20 cellular contexts compared by ENCODE assay signal in genomic region chr12:4252595-4252994, GRCh38. TPM values are rescaled to one million over a fixed set of nuclear protein-coding genes. Genes with fewer than 3 reads are reported as not detected.
DNase-seq lines count a peak whose midpoint lies in the region; ATAC-seq, FAIRE-seq and TF ChIP-seq lines count a peak whose summit lies in the region.
"Had no signal": no experiment of that assay in that cellular context is flagged by ENCODE, and none has a peak within 500 bp of the region (broad histone marks: within the 10 kb centered on the region; RNA-seq: fewer than 3 reads in every experiment).

No MANE protein-coding gene starts in this region.

- no peaks in the 10 kb centered on the region for H3K9me3 ChIP-seq in H1 (ENCODE audit: insufficient read depth in 2 of 2, low read depth in 1 of 2, low read length in 1 of 2)
- no peaks in the 10 kb centered on the region for H3K9me3 ChIP-seq in neuronal stem cell (replicated peaks in 1 of 2; ENCODE audit: control insufficient read depth in 2 of 2, insufficient read depth in 1 of 2, low read depth in 1 of 2, low read length in 2 of 2)
- H3K9me3 ChIP-seq in sigmoid colon = no peaks in the 10 kb centered on the region

- H3K79me1 ChIP-seq in H1 (ENCODE audit: low read depth, low read length) (no peaks in the 10 kb centered on the region), neuronal stem cell (ENCODE audit: low read depth, low read length) (no peaks in the 10 kb centered on the region)

- no peaks in the 10 kb centered on the region for H3K79me2 ChIP-seq in H1 (ENCODE audit: control insufficient read depth in 1 of 2, insufficient read depth in 2 of 2, low read length in 2 of 2)

- H4K91ac ChIP-seq in H1 (replicated peaks; ENCODE audit: insufficient read length, low read length) (no peak overlapping the region), neuronal stem cell (ENCODE audit: low read depth, low read length, poor library complexity) (no peak overlapping the region)

- TF ChIP-seq POLR2A in H1 (IDR thresholded peaks at IDR 0.05; ENCODE audit: control extremely low read depth in 1 of 2, low read depth in 2 of 2, low read length in 2 of 2) (no peak), sigmoid colon (IDR thresholded peaks at IDR 0.05) (no peak)

- no peak overlapping the region for H3K14ac ChIP-seq in H1 (ENCODE audit: insufficient read length)
- no peak overlapping the region for H3K14ac ChIP-seq in neuronal stem cell (ENCODE audit: low read length)

- H3K27me3 ChIP-seq in H1 (replicated peaks in 1 of 4; ENCODE audit: control insufficient read depth in 3 of 4, extremely low read depth in 1 of 4, insufficient read depth in 3 of 4, low read length in 3 of 4) (no peaks in the 10 kb centered on the region), neuronal stem cell (ENCODE audit: control insufficient read depth in 3 of 3, insufficient read depth in 3 of 3, low read depth in 1 of 3, low read length in 3 of 3) (peaks cover 0 to 10% (median 0%) of the 10 kb centered on the region in 3 experiments), sigmoid colon (no peaks in the 10 kb centered on the region)

- H2BK5ac ChIP-seq in H1 (ENCODE audit: low read depth, low read length) (no peak overlapping the region), neuronal stem cell (ENCODE audit: low read length) (no peak overlapping the region)

- peaks cover 0 to 10% (median 0%) of the 10 kb centered on the region in 4 experiments; a peak in 2 of 7 replicates for H3K4me1 ChIP-seq in H1 (replicated peaks in 1 of 4; ENCODE audit: control insufficient read depth in 3 of 4, insufficient read depth in 4 of 4, low read length in 3 of 4)
- H3K4me1 ChIP-seq in neuronal stem cell (ENCODE audit: control insufficient read depth in 2 of 2, insufficient read depth in 1 of 2, low read depth in 1 of 2, low read length in 2 of 2) = peaks cover 3 to 19% of the 10 kb centered on the region in 2 donors
- no peaks in the 10 kb centered on the region for H3K4me1 ChIP-seq in sigmoid colon

- H3K23me2 ChIP-seq in H1 (ENCODE audit: low read depth, low read length) = no peaks in the 10 kb centered on the region

- H3K4ac ChIP-seq in H1 (replicated peaks; ENCODE audit: insufficient read length, low read depth, low read length) = no peak overlapping the region
- H3K4ac ChIP-seq in neuronal stem cell (ENCODE audit: low read length) = no peak overlapping the region

- no peak overlapping the region for H3K9ac ChIP-seq in H1 (replicated peaks in 1 of 4; ENCODE audit: extremely low read depth in 1 of 4, low read depth in 3 of 4, low read length in 3 of 4)
- H3K9ac ChIP-seq in neuronal stem cell (ENCODE audit: low read depth, low read length, poor library complexity) = no peak overlapping the region

- H3K18ac ChIP-seq in H1 (ENCODE audit: extremely low read depth, low read length) = no peak overlapping the region
- H3K18ac ChIP-seq in neuronal stem cell (ENCODE audit: low read length) = no peak overlapping the region

- H2AK5ac ChIP-seq in H1 (ENCODE audit: low read depth, low read length) (no peak overlapping the region), neuronal stem cell (ENCODE audit: low read depth, low read length) (no peak overlapping the region)

- H3K56ac ChIP-seq in H1 (replicated peaks; ENCODE audit: insufficient read length, low read depth, low read length) = no peak overlapping the region

- peaks cover 7 to 19% of the 10 kb centered on the region in 2 donors for H3K4me1 Mint-ChIP-seq in stimulated activated naive B cell treated with anti-CD40 and anti-IgM and Interleukin-4, amounts not matched to agents 10 μg/mL and 1 μg/mL and 100 μg/mL, for 72 hours

- H4K5ac ChIP-seq in H1 (ENCODE audit: insufficient read length, low read depth, low read length) = no peak overlapping the region

- H4K8ac ChIP-seq in H1 (ENCODE audit: extremely low read depth, insufficient read depth, low read length) (no peak overlapping the region), neuronal stem cell (ENCODE audit: low read depth, low read length) (no peak overlapping the region)

- no peaks in the 10 kb centered on the region for H3K9me3 Mint-ChIP-seq in stimulated activated naive B cell treated with anti-CD40 and anti-IgM and Interleukin-4, amounts not matched to agents 10 μg/mL and 1 μg/mL and 100 μg/mL, for 72 hours
- H3K9me3 Mint-ChIP-seq: H9, HFFc6 had no signal

- H3K36me3 ChIP-seq in H1 (ENCODE audit: control insufficient read depth in 2 of 4, insufficient read depth in 4 of 4, low read length in 3 of 4) = no peaks in the 10 kb centered on the region
- H3K36me3 ChIP-seq in neuronal stem cell (replicated peaks in 1 of 2; ENCODE audit: control insufficient read depth in 2 of 2, insufficient read depth in 2 of 2, low read length in 2 of 2) = no peaks in the 10 kb centered on the region
- no peaks in the 10 kb centered on the region for H3K36me3 ChIP-seq in sigmoid colon

- TF ChIP-seq RAD21 in H1 (IDR thresholded peaks at IDR 0.05 in 1 of 2, conservative IDR thresholded peaks at IDR 0.05 in 1 of 2; ENCODE audit: low read depth in 2 of 2, low read length in 2 of 2) = no peak

- H3K27ac Mint-ChIP-seq in stimulated activated naive B cell treated with anti-CD40 and anti-IgM and Interleukin-4, amounts not matched to agents 10 μg/mL and 1 μg/mL and 100 μg/mL, for 72 hours = no peak overlapping the region
- H3K27ac Mint-ChIP-seq: CD4-positive, CD25-positive, alpha-beta regulatory T cell; H9; HFFc6 had no signal

- peak; percentile 97 for ATAC-seq in left ventricle myocardium superior
- ATAC-seq in stimulated activated naive B cell treated with anti-CD40 and anti-IgM and Interleukin-4, amounts not matched to agents 10 μg/mL and 1 μg/mL and 100 μg/mL, for 72 hours (replicated peaks) = no peak

- H3K36me3 Mint-ChIP-seq in stimulated activated naive B cell treated with anti-CD40 and anti-IgM and Interleukin-4, amounts not matched to agents 10 μg/mL and 1 μg/mL and 100 μg/mL, for 72 hours = no peaks in the 10 kb centered on the region
- H3K36me3 Mint-ChIP-seq: CD4-positive, CD25-positive, alpha-beta regulatory T cell had no signal

- CTCF ChIA-PET in H1 (lab: Charles Lee; ENCODE audit: partially characterized antibody) = no interaction called here

- H2BK15ac ChIP-seq in H1 (ENCODE audit: low read length) (no peak overlapping the region), neuronal stem cell (ENCODE audit: low read length) (no peak overlapping the region)

- no peak overlapping the region for H3K4me2 ChIP-seq in H1 (ENCODE audit: insufficient read depth in 1 of 2, low read depth in 2 of 2, low read length in 2 of 2)
- H3K4me2 ChIP-seq in neuronal stem cell (ENCODE audit: insufficient read depth, low read length, poor library complexity, severe bottlenecking) = no peak overlapping the region
- H3K4me2 ChIP-seq: PC-9 had no signal

- H2BK20ac ChIP-seq in H1 (ENCODE audit: low read length) = no peak overlapping the region

- H2BK120ac ChIP-seq in H1 (replicated peaks; ENCODE audit: low read depth, low read length) (no peak overlapping the region), neuronal stem cell (ENCODE audit: low read depth, low read length) (no peak overlapping the region)

- WGBS in H1 (ENCODE audit: extremely low coverage in 1 of 2, insufficient coverage in 1 of 2, insufficient read length in 1 of 2, insufficient replicate concordance in 2 of 2, low coverage in 1 of 2, low lambda C conversion rate in 2 of 2, missing lambda C conversion rate in 1 of 2), 2 experiments = 72% methylated on average over 5 of the region's 5 CpGs; no CpG with 5 or more reads in 1 of the 2 experiments
- WGBS in neuronal stem cell (ENCODE audit: extremely low coverage in 2 of 2, insufficient read length in 2 of 2, insufficient replicate concordance in 1 of 2), 2 donors = no CpG with 5 or more reads among the region's 5 CpGs
- WGBS in sigmoid colon, 2 donors = 84 to 92% methylated on average over 5 of the region's 5 CpGs

- no peaks in the 10 kb centered on the region for H4K20me1 ChIP-seq in H1 (replicated peaks in 1 of 2; ENCODE audit: control insufficient read depth in 1 of 2, insufficient read depth in 2 of 2, low read length in 2 of 2)

- H3K27me3 Mint-ChIP-seq in stimulated activated naive B cell treated with anti-CD40 and anti-IgM and Interleukin-4, amounts not matched to agents 10 μg/mL and 1 μg/mL and 100 μg/mL, for 72 hours = peaks cover 15 to 18% of the 10 kb centered on the region in 2 donors

- DNase-seq in HTR-8/SVneo (ENCODE audit: insufficient read length, low spot score) = no peak
- DNase-seq in H1 (ENCODE audit: low read depth in 1 of 2, low spot score in 2 of 2) = no peak
- DNase-seq in left ventricle myocardium superior = peak; percentile 52
- DNase-seq in neuronal stem cell (ENCODE audit: low spot score) = no peak
- DNase-seq in stimulated activated naive B cell treated with anti-CD40 and anti-IgM and Interleukin-4, amounts not matched to agents 10 μg/mL and 1 μg/mL and 100 μg/mL, for 72 hours = no peak
- no peak for DNase-seq in HK-2 (ENCODE audit: unreplicated experiment)
- no peak for DNase-seq in sigmoid colon
- DNase-seq: CD4-positive, CD25-positive, alpha-beta regulatory T cell; H9; HFFc6; KG1; NCI-H1092 treated with DMSO at 0.1 percent for 48 hours; NCI-H1436 treated with DMSO at 0.1 percent for 48 hours; NCI-H2029; NCI-H2227 treated with DMSO at 0.1 percent for 48 hours; NCI-H510A treated with DMSO at 0.1 percent for 48 hours; NCI-H748 treated with DMSO at 0.1 percent for 48 hours; PC-9; RPMI8226; SIG-M5 had no signal

- H2BK12ac ChIP-seq in H1 (ENCODE audit: low read depth, low read length) (no peak overlapping the region), neuronal stem cell (ENCODE audit: low read length) (no peak overlapping the region)

- TF ChIP-seq EP300 in H1 (IDR thresholded peaks at IDR 0.05; ENCODE audit: borderline replicate concordance in 1 of 2, low read depth in 2 of 2, low read length in 2 of 2) = no peak
- no peak for TF ChIP-seq EP300 in sigmoid colon (IDR thresholded peaks at IDR 0.05)

- intact Hi-C loops in left ventricle myocardium superior (cut with micrococcal nuclease) (no loop called here), sigmoid colon (cut with DNase I) (no loop called here)

- H3K4me3 ChIP-seq in H1 (ENCODE audit: extremely low read depth in 1 of 4, insufficient read depth in 2 of 4, low read depth in 3 of 4, low read length in 4 of 4) (no peak overlapping the region), neuronal stem cell (ENCODE audit: low read length in 2 of 2) (no peak overlapping the region), sigmoid colon (no peak overlapping the region)
- H3K4me3 ChIP-seq: PC-9 had no signal

- no peak for TF ChIP-seq CTCF in H1 (IDR thresholded peaks at IDR 0.05; ENCODE audit: control extremely low read depth in 1 of 3, insufficient read depth in 1 of 3, low read depth in 1 of 3, low read length in 3 of 3)
- no peak for TF ChIP-seq CTCF in sigmoid colon (IDR thresholded peaks at IDR 0.05)

- no peak overlapping the region for H2AFZ ChIP-seq in H1 (ENCODE audit: low read length)
- peak overlapping the region; percentile 14 for H2AFZ ChIP-seq in neuronal stem cell (ENCODE audit: low read length)
- H2AFZ ChIP-seq: PC-9 had no signal

- H3K23ac ChIP-seq in H1 (ENCODE audit: insufficient read length) (no peak overlapping the region), neuronal stem cell (ENCODE audit: low read depth, low read length, poor library complexity) (no peak overlapping the region)

- FAIRE-seq in HTR-8/SVneo (lab: Jason Lieb, UNC) (peak; percentile 16), H1 (lab: Jason Lieb, UNC) (no peak)

- no peak overlapping the region for H3K4me3 Mint-ChIP-seq in stimulated activated naive B cell treated with anti-CD40 and anti-IgM and Interleukin-4, amounts not matched to agents 10 μg/mL and 1 μg/mL and 100 μg/mL, for 72 hours
- H3K4me3 Mint-ChIP-seq: H9, HFFc6 had no signal

- POLR2A ChIA-PET in H1 (lab: Charles Lee; ENCODE audit: partially characterized antibody) = interaction anchor here (1.2 kb wide), 1 partner anchor 19 kb away, joined by 3 read pairs; no protein-coding TSS in a partner anchor

- H3K27ac ChIP-seq in H1 (ENCODE audit: low read depth, low read length) = no peak overlapping the region
- H3K27ac ChIP-seq in neuronal stem cell (replicated peaks; ENCODE audit: low read length) = no peak overlapping the region
- H3K27ac ChIP-seq in sigmoid colon = no peak overlapping the region
- H3K27ac ChIP-seq: PC-9 had no signal

RNA-seq across cellular contexts. Expression of gene CCND2, which starts 21.0 kb away (rescaled TPM):
- total RNA-seq in H1 (2021; fragmentation: NEBNext Ultra II Directional; extraction: Animal tissue kit (Norgen Biotek cat#: 25700)) = 217 and 223 TPM in 2 replicates
- polyA plus RNA-seq in H1 (2011; rRNA removed) = 35.7 and 41.7 TPM in 2 replicates
- polyA plus RNA-seq in H1 (2011; cell fraction: cytosol; rRNA removed) = 47.1 TPM
- polyA plus RNA-seq in H1 (2011; cell fraction: nucleus; rRNA removed) = 39.0 TPM
- polyA plus RNA-seq in H1 (2012, experiment 1 of 2) = 42.0 to 64.8 TPM (median 44.2 TPM) in 4 replicates
- 17.1 TPM for polyA plus RNA-seq in H1 (2012, experiment 2 of 2)
- 75.1 TPM for polyA plus RNA-seq in H1 (2013, experiment 1 of 2)
- 72.0 TPM for polyA plus RNA-seq in H1 (2013, experiment 2 of 2)
- 229 and 269 TPM in 2 replicates for polyA minus RNA-seq in H1 (2011; rRNA and poly(A)+ RNA removed)
- polyA minus RNA-seq in H1 (2011; cell fraction: cytosol; rRNA and poly(A)+ RNA removed) = 132 TPM
- polyA minus RNA-seq in H1 (2011; cell fraction: nucleus; rRNA and poly(A)+ RNA removed) = 91.3 TPM
- total RNA-seq in left ventricle myocardium superior = 281 TPM
- 82.7 TPM for polyA plus RNA-seq in neuronal stem cell (2013, experiment 1 of 2)
- polyA plus RNA-seq in neuronal stem cell (2013, experiment 2 of 2) = 87.9 TPM
- 100 to 1,000 TPM in 3 of 4 donors, 10 to 100 TPM in 1; 98.7 to 178 (median 149) TPM for total RNA-seq in sigmoid colon
- polyA plus RNA-seq in sigmoid colon = 10 to 100 TPM in 1 of 3 donors, 1 to 10 TPM in 2; 7.8 to 35.0 (median 8.6) TPM
